ENCODE assay signal across 8 cellular contexts in genomic region chr2:231925303-231926179, GRCh38. TPM values are rescaled to one million over a fixed set of nuclear protein-coding genes. Genes with fewer than 3 reads are reported as not detected.
DNase-seq lines count a peak whose midpoint lies in the region; TF ChIP-seq lines count a peak whose summit lies in the region.

No MANE protein-coding gene starts in this region.

- WGBS in transverse colon (ENCODE audit: low coverage in 1 of 2), 2 donors = 1% methylated on average over 41 of the region's 96 CpGs; no CpG with 5 or more reads in 1 of the 2 donors

- H3K27ac ChIP-seq in left ventricle myocardium inferior (replicated peaks) = no peak overlapping the region
- no peak overlapping the region for H3K27ac ChIP-seq in transverse colon

- intact Hi-C loops in left ventricle myocardium inferior (cut with micrococcal nuclease) = loop anchor here (5.0 to 10.0 kb wide), 2 partner anchors 217 to 399 kb away; no protein-coding TSS in a partner anchor
- intact Hi-C loops in posterior vena cava (cut with DNase I) = loop anchor here (5.0 to 10.0 kb wide), 3 partner anchors 209 to 402 kb away; no protein-coding TSS in a partner anchor
- intact Hi-C loops in transverse colon (cut with DNase I; ENCODE audit: low total_unique reads) = loop anchor here (2.0 to 5.0 kb wide), 2 partner anchors 217 to 401 kb away; no protein-coding TSS in a partner anchor

- H3K9me3 ChIP-seq in left ventricle myocardium inferior (replicated peaks) (no peaks in the 10 kb centered on the region), transverse colon (no peaks in the 10 kb centered on the region)

- H3K27me3 ChIP-seq in left ventricle myocardium inferior (ENCODE audit: low read depth) = peaks cover 98% of the 10 kb centered on the region
- H3K27me3 ChIP-seq in transverse colon = peaks cover 74% of the 10 kb centered on the region

- peaks cover 53% of the 10 kb centered on the region for H3K27me3 Mint-ChIP-seq in T-helper 1 cell treated with Interleukin-12 subunit alpha and Interleukin-12 subunit beta and Interleukin-4 antibody, amounts not matched to agents 30 μg/mL and 1 μg/mL, for 36 hours (ENCODE audit: low read depth)

- H3K9me3 Mint-ChIP-seq in T-helper 1 cell treated with Interleukin-12 subunit alpha and Interleukin-12 subunit beta and Interleukin-4 antibody, amounts not matched to agents 30 μg/mL and 1 μg/mL, for 36 hours = no peaks in the 10 kb centered on the region

- in situ Hi-C loops in transverse colon (cut with MboI; ENCODE audit: low pct_ligation_motif_present in 1 of 4, low pct_unique_long_range_greater_than_20kb in 1 of 4, low sequenced_read_pairs in 3 of 4) = loop anchor here in 3 of 4 donors (10.0 to 25.0 kb wide), 3 partner anchors 209 to 399 kb away; no protein-coding TSS in a partner anchor

- TF ChIP-seq EP300 in transverse colon (IDR thresholded peaks at IDR 0.05; ENCODE audit: low read depth) = no peak

- H3K36me3 Mint-ChIP-seq in T-helper 1 cell treated with Interleukin-12 subunit alpha and Interleukin-12 subunit beta and Interleukin-4 antibody, amounts not matched to agents 30 μg/mL and 1 μg/mL, for 36 hours (ENCODE audit: low read depth) = no peaks in the 10 kb centered on the region

- peaks cover 7% of the 10 kb centered on the region for H3K4me1 Mint-ChIP-seq in T-helper 1 cell treated with Interleukin-12 subunit alpha and Interleukin-12 subunit beta and Interleukin-4 antibody, amounts not matched to agents 30 μg/mL and 1 μg/mL, for 36 hours (ENCODE audit: low read depth)

- no peak for TF ChIP-seq POLR2A in transverse colon (IDR thresholded peaks at IDR 0.05)

- H3K27ac Mint-ChIP-seq in T-helper 1 cell treated with Interleukin-12 subunit alpha and Interleukin-12 subunit beta and Interleukin-4 antibody, amounts not matched to agents 30 μg/mL and 1 μg/mL, for 36 hours = no peak overlapping the region

- H3K36me3 ChIP-seq in left ventricle myocardium inferior = no peaks in the 10 kb centered on the region
- no peaks in the 10 kb centered on the region for H3K36me3 ChIP-seq in transverse colon

- TF ChIP-seq CTCF in LNCaP clone FGC (IDR thresholded peaks at IDR 0.05; ENCODE audit: control insufficient read depth, extremely low read depth, insufficient read depth) (peak; percentile 90), left ventricle myocardium inferior (IDR thresholded peaks at IDR 0.05; ENCODE audit: borderline replicate concordance) (peak; percentile 96), transverse colon (IDR thresholded peaks at IDR 0.05) (peak; percentile 47 to 94 (median 90))

- DNase-seq in NCI-H2081 (lab: John Stamatoyannopoulos, UW) (peak; percentile 59 to 61), NCI-H2081 treated with DMSO at 0.1 percent for 48 hours (lab: John Stamatoyannopoulos, UW) (no peak), LNCaP clone FGC (ENCODE audit: low read depth) (peak; percentile 50), amniotic stem cell (lab: John Stamatoyannopoulos, UW) (peak; percentile 55), left ventricle myocardium inferior (peak; percentile 86), posterior vena cava (ENCODE audit: low spot score) (peak; percentile 96), transverse colon (peak; percentile 83)

- H3K4me1 ChIP-seq in left ventricle myocardium inferior (peaks cover 30% of the 10 kb centered on the region), transverse colon (peaks cover 13 to 24% (median 20%) of the 10 kb centered on the region in 4 donors)

- peak overlapping the region; percentile 34 for H3K4me3 Mint-ChIP-seq in T-helper 1 cell treated with Interleukin-12 subunit alpha and Interleukin-12 subunit beta and Interleukin-4 antibody, amounts not matched to agents 30 μg/mL and 1 μg/mL, for 36 hours

- H3K4me3 ChIP-seq in LNCaP clone FGC (ENCODE audit: low read depth, low read length) = peak overlapping the region; percentile 48
- H3K4me3 ChIP-seq in left ventricle myocardium inferior = peak overlapping the region; percentile 71
- peak overlapping the region; percentile 13 to 49 (median 24) for H3K4me3 ChIP-seq in transverse colon

RNA-seq across cellular contexts. Expression of gene NPPC, which starts 0.7 kb away (rescaled TPM):
- total RNA-seq in left ventricle myocardium inferior (3.0 TPM), posterior vena cava (1 to 10 TPM in 1 of 2 donors, under 1 TPM in 1; 0.93 to 9.2 TPM), transverse colon (10 to 100 TPM in 1 of 4 donors, under 1 TPM in 1, not detected in 2; 0.68 to 90.4 TPM)

RNA-seq across cellular contexts. Expression of gene DIS3L2, which starts 36.0 kb away (rescaled TPM):
- total RNA-seq in left ventricle myocardium inferior (17.0 TPM), posterior vena cava (10 to 100 TPM; 21.7 to 22.2 TPM), transverse colon (10 to 100 TPM; 24.7 to 99.9 (median 51.2) TPM)
